In genomic region chr1:35886606-35887431, GRCh38 we compare ENCODE assay signal across 10 cellular contexts. TPM values are rescaled to one million over a fixed set of nuclear protein-coding genes. Genes with fewer than 3 reads are reported as not detected.
A peak's percentile ranks its signal among the peaks of the same experiment; 100 is the strongest.
DNase-seq lines count a peak whose midpoint lies in the region; ATAC-seq and TF ChIP-seq lines count a peak whose summit lies in the region.
"Had no signal": no experiment of that assay in that cellular context is flagged by ENCODE, and none has a peak within 500 bp of the region (broad histone marks: within the 10 kb centered on the region; RNA-seq: fewer than 3 reads in every experiment).

No MANE protein-coding gene starts in this region.

- DNase-seq in Calu3 (no peak), HAP-1 (ENCODE audit: low spot score in 2 of 2) (peak in 1 of 2 experiments; percentile 40), WERI-Rb-1 (peak; percentile 90), medulla oblongata (ENCODE audit: extremely low spot score) (peak; percentile 7), NCI-H446 treated with DMSO at 0.1 percent for 48 hours (lab: John Stamatoyannopoulos, UW) (no peak)
- no peak for DNase-seq in effector CD8-positive, alpha-beta T cell (lab: John Stamatoyannopoulos, UW)

- in situ Hi-C loops in HAP-1 (cut with MboI; ENCODE audit: low sequenced_read_pairs) = no loop called here

- H3K36me3 Mint-ChIP-seq in Calu3 (ENCODE audit: insufficient read depth, unreplicated experiment) = peaks cover 17% of the 10 kb centered on the region

- H3K4me1 ChIP-seq in HAP-1 = peaks cover 33% of the 10 kb centered on the region

- no peaks in the 10 kb centered on the region for H3K9me3 Mint-ChIP-seq in Calu3 (ENCODE audit: low read depth, unreplicated experiment)

- H3K27me3 Mint-ChIP-seq in Calu3 (ENCODE audit: unreplicated experiment) = peaks cover 9% of the 10 kb centered on the region

- peaks cover 33% of the 10 kb centered on the region for H3K4me1 Mint-ChIP-seq in Calu3 (ENCODE audit: low read depth, unreplicated experiment)

- CTCF ChIA-PET in Calu3 (lab: Charles Lee) = interaction anchor here (0.5 to 1.0 kb wide), 4 partner anchors 10 to 993 kb away, joined by 3 read pairs; no protein-coding TSS in a partner anchor

- peak overlapping the region; percentile 81 for H3K27ac ChIP-seq in WERI-Rb-1
- H3K27ac ChIP-seq: breast epithelium, SK-N-MC had no signal

- H3K36me3 ChIP-seq in HAP-1 (replicated peaks) = peaks cover 24% of the 10 kb centered on the region
- H3K36me3 ChIP-seq in WERI-Rb-1 = peaks cover 56% of the 10 kb centered on the region
- H3K36me3 ChIP-seq: breast epithelium had no signal

- H3K9me3 ChIP-seq in HAP-1 (no peaks in the 10 kb centered on the region), WERI-Rb-1 (ENCODE audit: severe bottlenecking) (no peaks in the 10 kb centered on the region)
- H3K9me3 ChIP-seq: breast epithelium had no signal

- ATAC-seq in GM21786 (IDR thresholded peaks at IDR 0.05; ENCODE audit: unreplicated experiment) (no peak), HG03469 (IDR thresholded peaks at IDR 0.05; ENCODE audit: unreplicated experiment) (no peak)

- peak overlapping the region; percentile 38 for H3K4me3 Mint-ChIP-seq in Calu3 (ENCODE audit: low read depth, unreplicated experiment)

- TF ChIP-seq CTCF in Calu3 (IDR thresholded peaks at IDR 0.05; ENCODE audit: unreplicated experiment) (no peak), WERI-Rb-1 (IDR thresholded peaks at IDR 0.05; ENCODE audit: low read depth, low read length) (no peak)

- BruUV-seq in Calu3 (replicated peaks; lab: Mats Ljungman, UMichigan) = no TSS peak

- H3K27ac Mint-ChIP-seq in Calu3 (ENCODE audit: unreplicated experiment) = peak overlapping the region; percentile 45

- intact Hi-C loops in Calu3 (cut with micrococcal nuclease; ENCODE audit: unreplicated experiment) = loop anchor here (1.0 kb wide), 1 partner anchor 43 kb away; no protein-coding TSS in a partner anchor

- H3K4me3 ChIP-seq in HAP-1 (peak overlapping the region; percentile 16), WERI-Rb-1 (ENCODE audit: low read depth, low read length) (peak overlapping the region; percentile 15; the same call in 1 of the 2 replicates)
- H3K4me3 ChIP-seq: breast epithelium had no signal

- H3K27me3 ChIP-seq in HAP-1 (ENCODE audit: low read depth) (no peaks in the 10 kb centered on the region), WERI-Rb-1 (ENCODE audit: insufficient read depth, low read depth, severe bottlenecking) (no peaks in the 10 kb centered on the region)
- H3K27me3 ChIP-seq: breast epithelium had no signal

RNA-seq across cellular contexts. Expression of gene AGO1, which starts 3.8 kb away (rescaled TPM):
- 30.0 and 34.4 TPM in 2 replicates for total RNA-seq in Calu3 (2022)

RNA-seq across cellular contexts. Expression of gene AGO3, which starts 44.1 kb away (rescaled TPM):
- 28.5 and 29.8 TPM in 2 replicates for total RNA-seq in Calu3 (2022)

Comparison
In these comparisons a context has a peak if more than half of its experiments do, and no peak if none do; other contexts are left out.
1. DNase-seq: peak in WERI-Rb-1 (single experiment) and medulla oblongata (single experiment); none in Calu3 (single experiment), effector CD8-positive, alpha-beta T cell (single experiment) and NCI-H446 treated with DMSO at 0.1 percent for 48 hours (single experiment).